Comparison of ENCODE assay signal across 11 cellular contexts in genomic region chr15:61025746-61026256, GRCh38.
"Had no signal": no experiment of that assay in that cellular context is flagged by ENCODE, and none has a peak within 500 bp of the region (broad histone marks: within the 10 kb centered on the region; RNA-seq: fewer than 3 reads in every experiment).

No MANE protein-coding gene starts in this region.

- ATAC-seq: activated CD4-positive, CD25-positive, alpha-beta regulatory T cell treated with anti-CD3 and anti-CD28 coated beads, Interleukin-2, amount 50 U/mL, for 24 hours; left lobe of liver had no signal

- DNase-seq: amniotic stem cell; effector memory CD4-positive, alpha-beta T cell; head of caudate nucleus; mesendoderm; stimulated activated CD4-positive, alpha-beta T cell treated with anti-CD3 and anti-CD28 coated beads, Interleukin-4, amount 100 ng/mL, for 4 hours; stomach; thyroid gland had no signal

- H3K9ac ChIP-seq: neural progenitor cell, parathyroid adenoma had no signal

- H3K4me1 ChIP-seq: neural progenitor cell, parathyroid adenoma, thyroid gland had no signal

- H3K4me3 ChIP-seq: neural progenitor cell, stomach, thyroid gland had no signal

- H3K27ac ChIP-seq: neural progenitor cell, parathyroid adenoma, thyroid gland had no signal

- H3K9me3 ChIP-seq: stomach, thyroid gland had no signal

- H3K36me3 ChIP-seq: neural progenitor cell, stomach, thyroid gland had no signal

- H3K27me3 ChIP-seq: neural progenitor cell, stomach, thyroid gland had no signal
